8 cellular contexts compared by ENCODE assay signal in genomic region chr20:10654630-10655029, GRCh38. TPM values are rescaled to one million over a fixed set of nuclear protein-coding genes. Genes with fewer than 3 reads are reported as not detected.
DNase-seq lines count a peak whose midpoint lies in the region; ATAC-seq, FAIRE-seq and TF ChIP-seq lines count a peak whose summit lies in the region.

No MANE protein-coding gene starts in this region.

- in situ Hi-C loops in HAP-1 (cut with MboI; ENCODE audit: low sequenced_read_pairs) = no loop called here

- no peak for FAIRE-seq in D721Med (lab: Jason Lieb, UNC)

- TF ChIP-seq POLR2A in spleen (IDR thresholded peaks at IDR 0.05) = no peak

- H3K4me1 ChIP-seq in spleen = peaks cover 0 to 89% (median 30%) of the 10 kb centered on the region in 6 donors
- peaks cover 39% of the 10 kb centered on the region for H3K4me1 ChIP-seq in HAP-1

- H3K4me3 ChIP-seq in epithelial cell of esophagus (ENCODE audit: low read length) = peak overlapping the region; percentile 12
- no peak overlapping the region for H3K4me3 ChIP-seq in spleen
- no peak overlapping the region for H3K4me3 ChIP-seq in HAP-1

- TF ChIP-seq CTCF in epithelial cell of esophagus (IDR thresholded peaks at IDR 0.05; ENCODE audit: insufficient read depth, low read depth, low read length, missing control alignments) (no peak), spleen (IDR thresholded peaks at IDR 0.05 in 8 of 11, conservative IDR thresholded peaks at IDR 0.05 in 3 of 11) (no peak), D721Med (IDR thresholded peaks at IDR 0.05; ENCODE audit: insufficient read depth, missing control alignments) (no peak)

- ATAC-seq in GM19397 (IDR thresholded peaks at IDR 0.05; ENCODE audit: unreplicated experiment) (peak; percentile 54), HG03139 (IDR thresholded peaks at IDR 0.05; ENCODE audit: unreplicated experiment) (peak; percentile 60)

- peak overlapping the region in 7 of 8 donors; percentile 21 to 59 (median 44) for H3K27ac ChIP-seq in spleen

- no peaks in the 10 kb centered on the region for H3K27me3 ChIP-seq in spleen (replicated peaks in 1 of 7)
- no peaks in the 10 kb centered on the region for H3K27me3 ChIP-seq in HAP-1 (ENCODE audit: low read depth)

- WGBS in spleen, 5 donors = 67 to 89% (median 76%) methylated on average over 7 of the region's 7 CpGs

- peaks cover 0 to 92% (median 16%) of the 10 kb centered on the region in 6 donors for H3K36me3 ChIP-seq in spleen
- H3K36me3 ChIP-seq in HAP-1 (replicated peaks) = peaks cover 24% of the 10 kb centered on the region

- H3K9me3 ChIP-seq in spleen = no peaks in the 10 kb centered on the region
- no peaks in the 10 kb centered on the region for H3K9me3 ChIP-seq in HAP-1

- peak; percentile 97 for DNase-seq in epithelial cell of esophagus (ENCODE audit: low read depth)
- no peak for DNase-seq in spleen
- no peak for DNase-seq in NCI-H2029 treated with DMSO at 0.1 percent for 48 hours (lab: John Stamatoyannopoulos, UW)
- DNase-seq in HAP-1 (ENCODE audit: low spot score in 2 of 2) = no peak
- no peak for DNase-seq in NCI-H82 (lab: John Stamatoyannopoulos, UW)
- no peak for DNase-seq in D721Med (ENCODE audit: insufficient read length, low spot score)

- intact Hi-C loops in spleen (cut with DNase I; ENCODE audit: low total_unique reads) = no loop called here

RNA-seq across cellular contexts. Expression of gene JAG1, which starts 19.2 kb away (rescaled TPM):
- 10 to 100 TPM; 39.5 to 85.3 (median 67.8) TPM for total RNA-seq in spleen
- polyA plus RNA-seq in spleen = 10 to 100 TPM in 1 of 3 donors, 1 to 10 TPM in 2; 5.6 to 13.1 (median 7.7) TPM
